In genomic region chr5:3197237-3197636, GRCh38 we compare ENCODE assay signal across 21 cellular contexts.
A peak's percentile ranks its signal among the peaks of the same experiment; 100 is the strongest.
DNase-seq lines count a peak whose midpoint lies in the region; ATAC-seq, FAIRE-seq and TF ChIP-seq lines count a peak whose summit lies in the region.
"Had no signal": no experiment of that assay in that cellular context is flagged by ENCODE, and none has a peak within 500 bp of the region (broad histone marks: within the 10 kb centered on the region; RNA-seq: fewer than 3 reads in every experiment).

No MANE protein-coding gene starts in this region.

- peaks cover 19% of the 10 kb centered on the region for H3K4me1 ChIP-seq in GM23338 (ENCODE audit: insufficient read depth)
- no peaks in the 10 kb centered on the region for H3K4me1 ChIP-seq in astrocyte (ENCODE audit: insufficient read depth, low read length)
- H3K4me1 ChIP-seq in hepatocyte (ENCODE audit: insufficient read depth), result no peaks in the 10 kb centered on the region
- H3K4me1 ChIP-seq: sigmoid colon had no signal

- H3K4me3 Mint-ChIP-seq in GM23338 (peak overlapping the region; percentile 80), astrocyte (ENCODE audit: unreplicated experiment) (peak overlapping the region; percentile 67), neural crest cell (peak overlapping the region; percentile 77)
- H3K4me3 Mint-ChIP-seq: CD4-positive, alpha-beta T cell; naive B cell; T-helper 2 cell treated with Interferon-gamma antibody and Interleukin-4, amounts not matched to agents 5 μg/mL and 100 μg/mL, for 36 hours had no signal

- H3K9me3 ChIP-seq in astrocyte (ENCODE audit: insufficient read depth, low read depth, low read length) (no peaks in the 10 kb centered on the region), hepatocyte (ENCODE audit: low read depth) (no peaks in the 10 kb centered on the region)
- H3K9me3 ChIP-seq: sigmoid colon, SK-N-SH had no signal

- TF ChIP-seq CTCF in GM23338 (conservative IDR thresholded peaks at IDR 0.05; ENCODE audit: low read depth in 2 of 2) (no peak), astrocyte (IDR thresholded peaks at IDR 0.05; ENCODE audit: insufficient read depth, low read depth, low read length) (no peak), hepatocyte (IDR thresholded peaks at IDR 0.05; ENCODE audit: poor library complexity) (no peak), neural crest cell (conservative IDR thresholded peaks at IDR 0.05) (no peak)

- peak overlapping the region; percentile 16 for H3K9ac ChIP-seq in astrocyte (ENCODE audit: low read length)
- H3K9ac ChIP-seq: GM23248, SK-N-SH had no signal

- H3K27me3 ChIP-seq in GM23338 (ENCODE audit: insufficient read depth) (peaks cover 25% of the 10 kb centered on the region), astrocyte (ENCODE audit: insufficient read depth, low read length) (peaks cover 2% of the 10 kb centered on the region), hepatocyte (peaks cover 55% of the 10 kb centered on the region)

- H2AFZ ChIP-seq in GM23338, result peak overlapping the region; percentile 99
- H2AFZ ChIP-seq in astrocyte (ENCODE audit: low read depth, low read length), result peak overlapping the region; percentile 55
- peak overlapping the region; percentile 16 for H2AFZ ChIP-seq in hepatocyte
- H2AFZ ChIP-seq: GM23248 had no signal

- no peaks in the 10 kb centered on the region for H4K20me1 ChIP-seq in GM23338 (replicated peaks; ENCODE audit: insufficient read depth)
- H4K20me1 ChIP-seq in astrocyte (ENCODE audit: insufficient read depth, low read length), result no peaks in the 10 kb centered on the region
- no peaks in the 10 kb centered on the region for H4K20me1 ChIP-seq in hepatocyte (ENCODE audit: insufficient read depth, poor library complexity, severe bottlenecking)

- no peak for FAIRE-seq in astrocyte (lab: Jason Lieb, UNC)
- FAIRE-seq: G401.6, islet of Langerhans had no signal

- H3K4me3 ChIP-seq in GM23338 (peak overlapping the region; percentile 60), astrocyte (ENCODE audit: insufficient read depth, low read depth, low read length) (peak overlapping the region; percentile 40), hepatocyte (peak overlapping the region; percentile 9)
- H3K4me3 ChIP-seq: GM23248, sigmoid colon had no signal

- no peaks in the 10 kb centered on the region for H3K36me3 ChIP-seq in GM23338 (ENCODE audit: insufficient read depth)
- H3K36me3 ChIP-seq in astrocyte (ENCODE audit: insufficient read depth, low read length), result no peaks in the 10 kb centered on the region
- no peaks in the 10 kb centered on the region for H3K36me3 ChIP-seq in hepatocyte (replicated peaks; ENCODE audit: insufficient read depth, low read depth)
- H3K36me3 ChIP-seq: sigmoid colon, WERI-Rb-1 had no signal

- H3K9me3 Mint-ChIP-seq in GM23338 (no peaks in the 10 kb centered on the region), astrocyte (ENCODE audit: unreplicated experiment) (no peaks in the 10 kb centered on the region), neural crest cell (no peaks in the 10 kb centered on the region)
- H3K9me3 Mint-ChIP-seq: CD4-positive, alpha-beta T cell; T-helper 2 cell treated with Interferon-gamma antibody and Interleukin-4, amounts not matched to agents 5 μg/mL and 100 μg/mL, for 36 hours had no signal

- peaks cover 36% of the 10 kb centered on the region for H3K4me1 Mint-ChIP-seq in GM23338
- H3K4me1 Mint-ChIP-seq in astrocyte (ENCODE audit: low read depth, unreplicated experiment), result peaks cover 6% of the 10 kb centered on the region
- peaks cover 63% of the 10 kb centered on the region for H3K4me1 Mint-ChIP-seq in neural crest cell
- H3K4me1 Mint-ChIP-seq: naive B cell had no signal

- no peaks in the 10 kb centered on the region for H3F3A ChIP-seq in GM23338 (replicated peaks; ENCODE audit: low read depth)

- ATAC-seq in GM23338 (no peak; the same call in 2 of the 3 replicates), HG03439 (IDR thresholded peaks at IDR 0.05; ENCODE audit: unreplicated experiment) (no peak)

- H3K4me2 ChIP-seq in GM23338 (peak overlapping the region; percentile 80), astrocyte (ENCODE audit: low read length) (peak overlapping the region; percentile 78), hepatocyte (peak overlapping the region; percentile 72)
- H3K4me2 ChIP-seq: SK-N-SH had no signal

- H3K27ac ChIP-seq in GM23338 (ENCODE audit: low read depth), result no peak overlapping the region
- H3K27ac ChIP-seq in astrocyte (ENCODE audit: low read depth, low read length), result no peak overlapping the region
- H3K27ac ChIP-seq in hepatocyte, result no peak overlapping the region
- H3K27ac ChIP-seq: GM23248, sigmoid colon, WERI-Rb-1 had no signal

- DNase-seq in GM23338 (ENCODE audit: low spot score) (no peak), astrocyte (ENCODE audit: low read depth) (no peak), hepatocyte (ENCODE audit: low spot score) (no peak), neural crest cell (ENCODE audit: low read depth, low spot score) (no peak), A172 (ENCODE audit: low spot score) (no peak), GM03348 (ENCODE audit: low spot score) (no peak), HT-29 (ENCODE audit: low spot score) (no peak)
- DNase-seq: activated CD4-positive, alpha-beta T cell treated with anti-CD3 and anti-CD28 coated beads, Interleukin-2, amount 50 U/mL, for 4 hours; activated effector memory CD4-positive, alpha-beta T cell treated with anti-CD3 and anti-CD28 coated beads, Interleukin-2, amount 50 U/mL, for 16 hours; CD4-positive, alpha-beta T cell; cerebellar nuclear complex; GM23248; naive B cell; NCI-H510A treated with DMSO at 0.1 percent for 48 hours; sigmoid colon; SK-N-SH; WERI-Rb-1 had no signal

- WGBS in hepatocyte (ENCODE audit: low lambda C conversion rate, missing lambda C conversion rate), result 21% methylated on average over 10 of the region's 10 CpGs

- H3K79me2 ChIP-seq in GM23338 (replicated peaks; ENCODE audit: insufficient read depth) (no peaks in the 10 kb centered on the region), astrocyte (ENCODE audit: insufficient read depth, low read length) (no peaks in the 10 kb centered on the region), hepatocyte (no peaks in the 10 kb centered on the region)

- H3K9me2 ChIP-seq in GM23338 (ENCODE audit: insufficient read depth) (no peaks in the 10 kb centered on the region), hepatocyte (replicated peaks; ENCODE audit: insufficient read depth) (no peaks in the 10 kb centered on the region)
- H3K9me2 ChIP-seq: SK-N-SH had no signal

- H3K27me3 Mint-ChIP-seq in GM23338 (ENCODE audit: insufficient read depth, low read depth, poor library complexity) (peaks cover 24% of the 10 kb centered on the region), astrocyte (ENCODE audit: low read depth, unreplicated experiment) (peaks cover 55% of the 10 kb centered on the region), neural crest cell (ENCODE audit: low read depth) (peaks cover 23% of the 10 kb centered on the region)

- H3K27ac Mint-ChIP-seq in GM23338, result no peak overlapping the region
- H3K27ac Mint-ChIP-seq in astrocyte (ENCODE audit: unreplicated experiment), result no peak overlapping the region
- peak overlapping the region; percentile 79 for H3K27ac Mint-ChIP-seq in neural crest cell (ENCODE audit: unreplicated experiment)
- H3K27ac Mint-ChIP-seq: CD4-positive, alpha-beta T cell; naive B cell; T-helper 2 cell treated with Interferon-gamma antibody and Interleukin-4, amounts not matched to agents 5 μg/mL and 100 μg/mL, for 36 hours had no signal

- no peaks in the 10 kb centered on the region for H3K36me3 Mint-ChIP-seq in GM23338 (ENCODE audit: low read depth)
- H3K36me3 Mint-ChIP-seq in astrocyte (ENCODE audit: low read depth, unreplicated experiment), result no peaks in the 10 kb centered on the region
- no peaks in the 10 kb centered on the region for H3K36me3 Mint-ChIP-seq in neural crest cell (ENCODE audit: low read depth)
- H3K36me3 Mint-ChIP-seq: naive B cell had no signal

Comparison
In these comparisons a context has a peak if more than half of its experiments do, and no peak if none do; other contexts are left out.
1. H2AFZ ChIP-seq: peak in every context shown above with its lines; median percentile 99 in GM23338; 55 in astrocyte; 16 in hepatocyte.
2. H3K4me3 ChIP-seq: peak in every context shown above with its lines; median percentile 60 in GM23338; 40 in astrocyte; 9 in hepatocyte.